In the genomic region with DNA sequence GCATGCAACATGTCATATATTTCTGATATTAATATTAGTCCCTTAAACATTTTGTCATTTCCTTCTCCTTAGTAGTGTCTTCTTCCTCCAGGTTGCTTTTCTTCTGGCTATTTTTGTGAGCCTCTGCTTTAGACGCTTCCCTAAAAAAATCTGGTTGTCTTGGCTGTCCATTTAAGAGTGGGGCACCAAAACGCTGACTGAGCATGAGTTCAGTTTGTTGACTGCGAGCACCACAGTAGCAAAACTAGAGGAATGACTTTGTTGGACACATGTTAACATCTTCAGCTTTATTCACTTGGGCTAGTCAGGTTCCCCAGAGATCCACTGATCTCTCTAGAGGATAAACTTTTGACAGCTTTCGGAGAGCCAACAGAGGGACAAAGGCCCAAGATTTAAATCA, we compare ENCODE assay signal across 28 cellular contexts. TPM values are rescaled to one million over a fixed set of nuclear protein-coding genes. Genes with fewer than 3 reads are reported as not detected.
"Had no signal": no experiment of that assay in that cellular context is flagged by ENCODE, and none has a peak within 500 bp of the region (broad histone marks: within the 10 kb centered on the region; RNA-seq: fewer than 3 reads in every experiment).

No MANE protein-coding gene starts in this region.

- DNase-seq: activated CD4-positive, alpha-beta T cell treated with anti-CD3 and anti-CD28 coated beads for 48 hours; activated CD4-positive, alpha-beta T cell treated with anti-CD3 and anti-CD28 coated beads, Interleukin-2, amount 50 U/mL, for 48 hours; activated CD8-positive, alpha-beta memory T cell treated with anti-CD3 and anti-CD28 coated beads for 24 hours; activated effector memory CD4-positive, alpha-beta T cell treated with Interleukin-2 at 50 U/mL for 16 hours; activated naive CD4-positive, alpha-beta T cell treated with anti-CD3 and anti-CD28 coated beads for 36 hours; activated naive CD8-positive, alpha-beta T cell treated with anti-CD3 and anti-CD28 coated beads for 36 hours; adrenal gland; aorta; caudate nucleus; foreskin keratinocyte; heart left ventricle; hypothalamus; immature natural killer cell; kidney; left colon; midbrain; naive thymus-derived CD8-positive, alpha-beta T cell; nucleus accumbens; stimulated activated CD4-positive, alpha-beta T cell treated with anti-CD3 and anti-CD28 coated beads, Interleukin-15, amount 100 ng/mL, for 24 hours; stimulated activated CD4-positive, alpha-beta T cell treated with anti-CD3 and anti-CD28 coated beads, Interleukin-2, amount 100 ng/mL, for 24 hours; stimulated activated naive CD4-positive, alpha-beta T cell; SW 1271; T-helper 9 cell; WERI-Rb-1 had no signal

- H3K4me3 ChIP-seq: adrenal gland, heart left ventricle, tibial nerve had no signal

- H3K27ac ChIP-seq: adrenal gland, foreskin keratinocyte, heart left ventricle, tibial nerve, WERI-Rb-1 had no signal

- H3K36me3 ChIP-seq: adrenal gland, heart left ventricle, tibial nerve, WERI-Rb-1 had no signal

- H3K9me3 ChIP-seq: adrenal gland, heart left ventricle, tibial nerve had no signal

- ATAC-seq: activated CD4-positive, CD25-positive, alpha-beta regulatory T cell treated with anti-CD3 and anti-CD28 coated beads, Interleukin-2, amount 50 U/mL, for 24 hours; esophagus mucosa; foreskin keratinocyte; heart left ventricle; left colon; naive thymus-derived CD8-positive, alpha-beta T cell; sciatic nerve had no signal

- H3K4me1 ChIP-seq: adrenal gland had no signal

- H3K27me3 ChIP-seq: adrenal gland, foreskin keratinocyte, heart left ventricle, tibial nerve had no signal

- FAIRE-seq: kidney had no signal

RNA-seq across cellular contexts. Expression of gene TEK, which starts 19.3 kb away (rescaled TPM):
- total RNA-seq: activated naive CD4-positive, alpha-beta T cell treated with anti-CD3 and anti-CD28 coated beads for 36 hours; activated naive CD8-positive, alpha-beta T cell treated with anti-CD3 and anti-CD28 coated beads for 36 hours; naive thymus-derived CD8-positive, alpha-beta T cell had no signal
- polyA plus RNA-seq: immature natural killer cell; naive thymus-derived CD8-positive, alpha-beta T cell had no signal
